ENCODE assay signal across 13 cellular contexts in the genomic region with DNA sequence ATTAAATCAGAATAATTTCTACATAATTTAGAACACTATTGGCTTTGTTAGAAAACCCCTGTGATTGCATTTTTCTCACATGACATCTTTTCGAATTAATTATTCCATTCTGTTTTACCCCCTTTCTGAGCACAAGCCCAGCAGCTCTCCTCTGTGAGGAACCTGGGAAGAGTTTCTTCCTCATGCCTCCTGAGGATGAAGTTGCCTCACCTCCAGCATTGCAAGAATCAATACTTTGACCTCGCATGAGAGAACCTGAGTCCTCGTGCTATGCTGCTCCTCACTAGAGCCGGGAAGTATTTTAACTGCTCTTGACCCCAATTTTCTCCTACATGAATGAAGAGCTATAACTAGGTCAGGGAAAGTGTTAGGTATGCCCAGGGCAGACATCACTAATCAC.
DNase-seq lines count a peak whose midpoint lies in the region; ATAC-seq lines count a peak whose summit lies in the region.
"Had no signal": no experiment of that assay in that cellular context is flagged by ENCODE, and none has a peak within 500 bp of the region (broad histone marks: within the 10 kb centered on the region; RNA-seq: fewer than 3 reads in every experiment).

No MANE protein-coding gene starts in this region.

- H3K36me3 Mint-ChIP-seq in activated naive CD4-positive, alpha-beta T cell treated with anti-CD3 and anti-CD28 coated beads, Interleukin-2, amount 50 U/mL, for 24 hours = no peaks in the 10 kb centered on the region
- no peaks in the 10 kb centered on the region for H3K36me3 Mint-ChIP-seq in activated naive CD4-positive, alpha-beta T cell treated with anti-CD3 and anti-CD28 coated beads, Interleukin-2, amount 10 ng/mL, durations not matched to agents 7 days and 5 days
- H3K36me3 Mint-ChIP-seq: CD4-positive, CD25-positive, alpha-beta regulatory T cell had no signal

- no peak for DNase-seq in activated naive CD4-positive, alpha-beta T cell treated with anti-CD3 and anti-CD28 coated beads, Interleukin-2, amount 10 ng/mL, durations not matched to agents 7 days and 5 days
- DNase-seq in left lobe of liver (ENCODE audit: low spot score) = no peak
- no peak for DNase-seq in sciatic nerve (ENCODE audit: low spot score)
- no peak for DNase-seq in NCI-H226
- DNase-seq: 8988T; CD4-positive, CD25-positive, alpha-beta regulatory T cell; DMS79; GM23248 had no signal

- H3K4me1 Mint-ChIP-seq in activated naive CD4-positive, alpha-beta T cell treated with anti-CD3 and anti-CD28 coated beads, Interleukin-2, amount 50 U/mL, for 24 hours = no peaks in the 10 kb centered on the region
- H3K4me1 Mint-ChIP-seq in activated naive CD4-positive, alpha-beta T cell treated with anti-CD3 and anti-CD28 coated beads, Interleukin-2, amount 10 ng/mL, durations not matched to agents 7 days and 5 days = no peaks in the 10 kb centered on the region

- H3K27ac Mint-ChIP-seq in activated naive CD4-positive, alpha-beta T cell treated with anti-CD3 and anti-CD28 coated beads, Interleukin-2, amount 50 U/mL, for 24 hours = peak overlapping the region; percentile 38
- H3K27ac Mint-ChIP-seq in activated naive CD4-positive, alpha-beta T cell treated with anti-CD3 and anti-CD28 coated beads, Interleukin-2, amount 10 ng/mL, durations not matched to agents 7 days and 5 days = no peak overlapping the region
- H3K27ac Mint-ChIP-seq: CD4-positive, CD25-positive, alpha-beta regulatory T cell had no signal

- H3K4me3 Mint-ChIP-seq in activated naive CD4-positive, alpha-beta T cell treated with anti-CD3 and anti-CD28 coated beads, Interleukin-2, amount 50 U/mL, for 24 hours = no peak overlapping the region
- H3K4me3 Mint-ChIP-seq in activated naive CD4-positive, alpha-beta T cell treated with anti-CD3 and anti-CD28 coated beads, Interleukin-2, amount 10 ng/mL, durations not matched to agents 7 days and 5 days = no peak overlapping the region
- H3K4me3 Mint-ChIP-seq: CD4-positive, CD25-positive, alpha-beta regulatory T cell had no signal

- intact Hi-C loops in sciatic nerve (cut with DNase I) = no loop called here

- no peaks in the 10 kb centered on the region for H3K27me3 Mint-ChIP-seq in activated naive CD4-positive, alpha-beta T cell treated with anti-CD3 and anti-CD28 coated beads, Interleukin-2, amount 50 U/mL, for 24 hours
- H3K27me3 Mint-ChIP-seq in activated naive CD4-positive, alpha-beta T cell treated with anti-CD3 and anti-CD28 coated beads, Interleukin-2, amount 10 ng/mL, durations not matched to agents 7 days and 5 days = peaks cover 6% of the 10 kb centered on the region
- H3K27me3 Mint-ChIP-seq: CD4-positive, CD25-positive, alpha-beta regulatory T cell had no signal

- peak; percentile 22 for ATAC-seq in left lobe of liver
- peak; percentile 45 for ATAC-seq in sciatic nerve
- no peak for ATAC-seq in HG03442 (IDR thresholded peaks at IDR 0.05; ENCODE audit: unreplicated experiment)
- ATAC-seq in HG03097 (IDR thresholded peaks at IDR 0.05; ENCODE audit: low FRiP score, unreplicated experiment) = no peak
- ATAC-seq: GM12878, HCT116 had no signal

- CTCF ChIA-PET in activated naive CD4-positive, alpha-beta T cell treated with anti-CD3 and anti-CD28 coated beads, Interleukin-2, amount 10 ng/mL, durations not matched to agents 7 days and 5 days (lab: Charles Lee) = no interaction called here

- H3K9me3 Mint-ChIP-seq in activated naive CD4-positive, alpha-beta T cell treated with anti-CD3 and anti-CD28 coated beads, Interleukin-2, amount 50 U/mL, for 24 hours = no peaks in the 10 kb centered on the region
- H3K9me3 Mint-ChIP-seq in activated naive CD4-positive, alpha-beta T cell treated with anti-CD3 and anti-CD28 coated beads, Interleukin-2, amount 10 ng/mL, durations not matched to agents 7 days and 5 days = no peaks in the 10 kb centered on the region

Comparison
In these comparisons a context has a peak if more than half of its experiments do, and no peak if none do; other contexts are left out.
1. ATAC-seq: peak in left lobe of liver (single experiment) and sciatic nerve (single experiment); none in HG03442 (single experiment) and HG03097 (single experiment).